9 cellular contexts compared by ENCODE assay signal in the genomic region with DNA sequence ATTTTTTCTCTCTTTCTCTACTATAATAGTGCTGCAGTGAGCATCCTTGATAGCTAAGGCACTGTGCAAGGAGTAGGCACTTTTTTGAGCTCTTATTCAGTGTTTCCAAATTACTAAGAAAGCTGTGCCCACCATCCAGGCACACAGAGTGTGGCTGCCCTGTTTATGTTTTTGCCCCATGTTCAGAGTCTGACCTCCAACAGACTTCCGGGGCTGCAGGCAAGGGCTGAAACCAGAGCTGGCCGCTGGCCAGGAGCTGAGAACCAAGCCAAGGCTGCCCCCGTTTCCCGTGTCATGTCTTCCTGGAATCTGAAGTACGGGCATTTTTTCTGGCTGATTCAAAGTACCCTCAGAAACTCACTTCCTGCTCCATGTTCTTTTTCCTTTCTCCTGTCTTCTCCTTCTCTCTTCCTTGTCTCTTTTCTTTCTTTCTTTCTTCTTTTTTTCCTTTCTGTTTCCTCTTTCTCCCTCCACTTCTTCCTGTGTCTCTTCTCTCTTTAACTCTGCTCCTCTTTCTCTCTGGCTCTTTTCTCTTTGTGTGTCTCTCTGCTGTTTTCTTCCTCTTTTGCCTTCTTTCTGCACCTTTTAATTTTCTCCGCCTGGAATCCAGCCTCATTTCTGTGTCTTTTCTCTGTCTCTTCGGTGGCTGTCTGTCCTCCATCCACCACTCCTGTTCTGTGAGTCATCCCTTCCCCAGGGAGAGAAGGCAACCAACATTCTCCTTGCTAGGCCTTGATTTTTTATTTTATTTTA. TPM values are rescaled to one million over a fixed set of nuclear protein-coding genes. Genes with fewer than 3 reads are reported as not detected.
DNase-seq lines count a peak whose midpoint lies in the region; FAIRE-seq and TF ChIP-seq lines count a peak whose summit lies in the region.
"Had no signal": no experiment of that assay in that cellular context is flagged by ENCODE, and none has a peak within 500 bp of the region (broad histone marks: within the 10 kb centered on the region; RNA-seq: fewer than 3 reads in every experiment).

No MANE protein-coding gene starts in this region.

- no peak overlapping the region for H3K18ac ChIP-seq in mesendoderm (ENCODE audit: low read length)

- no peak overlapping the region for H2BK120ac ChIP-seq in mesendoderm (ENCODE audit: low read depth, low read length)

- no peaks in the 10 kb centered on the region for H3K79me2 ChIP-seq in mesendoderm (ENCODE audit: control insufficient read depth, insufficient read depth, low read length)

- no peak overlapping the region for H2AK5ac ChIP-seq in mesendoderm (ENCODE audit: low read length)

- H3K36me3 ChIP-seq in BJ (ENCODE audit: control insufficient read depth, insufficient read depth, low read length) (no peaks in the 10 kb centered on the region), SJCRH30 (no peaks in the 10 kb centered on the region), mesendoderm (ENCODE audit: control insufficient read depth, insufficient read depth, low read length) (no peaks in the 10 kb centered on the region), subcutaneous abdominal adipose tissue (ENCODE audit: control insufficient read depth in 5 of 5, insufficient read depth in 5 of 5, low read length in 5 of 5) (no peaks in the 10 kb centered on the region)

- H3K4me3 ChIP-seq in BJ (ENCODE audit: low read depth, low read length) (0 out of 2 replicates have a peak overlapping the region, but pooled peaks have one; percentile 12), SJCRH30 (peak overlapping the region; percentile 32), coronary artery (peak overlapping the region; percentile 34), mesendoderm (ENCODE audit: low read length) (no peak overlapping the region), subcutaneous abdominal adipose tissue (ENCODE audit: low read depth in 1 of 5, low read length in 5 of 5) (peak overlapping the region; percentile 27 to 66 (median 46))

- H3K27me3 Mint-ChIP-seq in progenitor cell of endocrine pancreas, result peaks cover 9% of the 10 kb centered on the region

- CTCF ChIA-PET in BJ (lab: Yijun Ruan, JAX), result interaction anchor here (1.0 kb wide), 1 partner anchor 335 kb away, joined by 3 read pairs; no protein-coding TSS in a partner anchor

- H3K4me2 ChIP-seq in mesendoderm (ENCODE audit: low read length), result no peak overlapping the region

- no peak overlapping the region for H4K5ac ChIP-seq in mesendoderm (ENCODE audit: low read length)

- H4K8ac ChIP-seq in mesendoderm (ENCODE audit: low read depth, low read length), result no peak overlapping the region

- peak; percentile 72 for FAIRE-seq in GM18507 (lab: Jason Lieb, UNC)

- peaks cover 3% of the 10 kb centered on the region for H3K4me1 Mint-ChIP-seq in progenitor cell of endocrine pancreas (ENCODE audit: low read depth)

- no peak overlapping the region for H3K27ac Mint-ChIP-seq in progenitor cell of endocrine pancreas

- no peaks in the 10 kb centered on the region for H3K79me1 ChIP-seq in mesendoderm (ENCODE audit: low read length)

- no peaks in the 10 kb centered on the region for H3K9me3 Mint-ChIP-seq in progenitor cell of endocrine pancreas (ENCODE audit: low read depth)

- POLR2A ChIA-PET in BJ (lab: Charles Lee), result interaction anchor here (0.6 to 0.7 kb wide), 3 partner anchors 19 to 127 kb away, joined by 3 to 11 read pairs (median 4); no protein-coding TSS in a partner anchor

- no peak overlapping the region for H3K4me3 Mint-ChIP-seq in progenitor cell of endocrine pancreas (ENCODE audit: low read depth)

- H3K27me3 ChIP-seq in BJ (ENCODE audit: control insufficient read depth, insufficient read depth, low read length) (no peaks in the 10 kb centered on the region), SJCRH30 (no peaks in the 10 kb centered on the region), mesendoderm (ENCODE audit: insufficient read depth, low read length, poor library complexity) (no peaks in the 10 kb centered on the region), subcutaneous abdominal adipose tissue (ENCODE audit: control insufficient read depth in 5 of 5, insufficient read depth in 4 of 5, low read length in 5 of 5) (no peaks in the 10 kb centered on the region)

- TF ChIP-seq CTCF in BJ (IDR thresholded peaks at IDR 0.05; ENCODE audit: insufficient read depth, low read depth, low read length) (no peak), coronary artery (IDR thresholded peaks at IDR 0.05) (no peak), progenitor cell of endocrine pancreas (IDR thresholded peaks at IDR 0.05; ENCODE audit: unreplicated experiment) (no peak)

- H3K9ac ChIP-seq in mesendoderm (ENCODE audit: low read length) (no peak overlapping the region), subcutaneous abdominal adipose tissue (ENCODE audit: low read length in 5 of 5) (peak overlapping the region; percentile 60 to 94 (median 81))

- H3K56ac ChIP-seq in mesendoderm (ENCODE audit: low read length), result peak overlapping the region; percentile 39

- H2BK5ac ChIP-seq in mesendoderm (ENCODE audit: low read length), result no peak overlapping the region

- H3K4ac ChIP-seq in mesendoderm (ENCODE audit: low read depth, low read length), result no peak overlapping the region

- peaks cover 63% of the 10 kb centered on the region for H3K4me1 ChIP-seq in SJCRH30
- no peaks in the 10 kb centered on the region for H3K4me1 ChIP-seq in mesendoderm (ENCODE audit: control insufficient read depth, low read depth, low read length)
- H3K4me1 ChIP-seq in subcutaneous abdominal adipose tissue (ENCODE audit: control insufficient read depth in 5 of 5, insufficient read depth in 5 of 5, low read length in 5 of 5), result peaks cover 3 to 46% (median 22%) of the 10 kb centered on the region in 5 donors

- WGBS in mesendoderm (ENCODE audit: extremely low coverage, insufficient coverage, low lambda C conversion rate), result no CpG with 5 or more reads among the region's 7 CpGs

- DNase-seq in BJ (ENCODE audit: low read depth) (peak; percentile 39), GM18507 (ENCODE audit: extremely low spot score, insufficient read length, low read depth) (peak; percentile 55), HS-27A (ENCODE audit: low read depth) (peak; percentile 90), SJCRH30 (peak; percentile 90 to 94), coronary artery (ENCODE audit: low spot score) (no peak), mesendoderm (no peak), progenitor cell of endocrine pancreas (ENCODE audit: low spot score, unreplicated experiment) (no peak)

- no peak overlapping the region for H3K23ac ChIP-seq in mesendoderm (ENCODE audit: low read length)

- H3K27ac ChIP-seq in SJCRH30, result peak overlapping the region; percentile 89
- H3K27ac ChIP-seq in coronary artery, result peak overlapping the region; percentile 62 to 78
- H3K27ac ChIP-seq in mesendoderm (ENCODE audit: low read depth, low read length), result no peak overlapping the region
- H3K27ac ChIP-seq in subcutaneous abdominal adipose tissue (ENCODE audit: low read depth, low read length), result peak overlapping the region; percentile 96

- no peaks in the 10 kb centered on the region for H3K36me3 Mint-ChIP-seq in progenitor cell of endocrine pancreas (ENCODE audit: insufficient read depth)

- H3K9me3 ChIP-seq in SJCRH30 (replicated peaks), result no peaks in the 10 kb centered on the region
- no peaks in the 10 kb centered on the region for H3K9me3 ChIP-seq in subcutaneous abdominal adipose tissue (ENCODE audit: control insufficient read depth in 5 of 5, low read length in 5 of 5)

- no peak overlapping the region for H2BK15ac ChIP-seq in mesendoderm (replicated peaks; ENCODE audit: low read depth)

RNA-seq across cellular contexts. Expression of a gene that starts 17.0 kb away (rescaled TPM):
- 1.8 and 2.1 TPM in 2 replicates for polyA plus RNA-seq in BJ (2011; rRNA removed)
- polyA minus RNA-seq in BJ (2011; rRNA and poly(A)+ RNA removed), result 1.1 and 1.3 TPM in 2 replicates
- total RNA-seq in SJCRH30 (2014; rRNA removed; shearing (Covaris generic)), result 0.15 and 0.24 TPM in 2 replicates
- 23.6 TPM for polyA plus RNA-seq in mesendoderm (2013, experiment 1 of 2)
- 23.6 TPM for polyA plus RNA-seq in mesendoderm (2013, experiment 2 of 2)
- total RNA-seq in progenitor cell of endocrine pancreas, result 5.4 and 8.9 TPM in 2 replicates

RNA-seq across cellular contexts. Expression of a gene that starts 23.6 kb away (rescaled TPM):
- not detected in 2 replicates for polyA plus RNA-seq in BJ (2011; rRNA removed)
- polyA minus RNA-seq in BJ (2011; rRNA and poly(A)+ RNA removed), result not detected in 2 replicates
- total RNA-seq in SJCRH30 (2014; rRNA removed; shearing (Covaris generic)), result not detected in 2 replicates
- 0.04 TPM for polyA plus RNA-seq in mesendoderm (2013, experiment 1 of 2)
- polyA plus RNA-seq in mesendoderm (2013, experiment 2 of 2), result not detected
- not detected in 2 replicates for total RNA-seq in progenitor cell of endocrine pancreas
- total RNA-seq: T-helper 1 cell treated with Interleukin-12 subunit alpha and Interleukin-12 subunit beta and Interleukin-4 antibody, amounts not matched to agents 30 ng/mL and 1 ng/mL, for 36 hours had no signal

RNA-seq across cellular contexts. Expression of a gene that starts 39.6 kb away (rescaled TPM):
- polyA plus RNA-seq in BJ (2011; rRNA removed), result 145 and 150 TPM in 2 replicates
- 46.1 and 85.1 TPM in 2 replicates for polyA minus RNA-seq in BJ (2011; rRNA and poly(A)+ RNA removed)
- 127 and 135 TPM in 2 replicates for total RNA-seq in SJCRH30 (2014; rRNA removed; shearing (Covaris generic))
- 307 TPM for polyA plus RNA-seq in mesendoderm (2013, experiment 1 of 2)
- polyA plus RNA-seq in mesendoderm (2013, experiment 2 of 2), result 298 TPM
- 177 TPM in 2 replicates for total RNA-seq in progenitor cell of endocrine pancreas

RNA-seq across cellular contexts. Expression of a gene that starts 45.6 kb away (rescaled TPM):
- polyA plus RNA-seq in BJ (2011; rRNA removed), result 16.8 and 18.9 TPM in 2 replicates
- polyA minus RNA-seq in BJ (2011; rRNA and poly(A)+ RNA removed), result 22.0 and 34.5 TPM in 2 replicates
- 31.6 and 33.0 TPM in 2 replicates for total RNA-seq in SJCRH30 (2014; rRNA removed; shearing (Covaris generic))
- polyA plus RNA-seq in mesendoderm (2013, experiment 1 of 2), result 17.7 TPM
- polyA plus RNA-seq in mesendoderm (2013, experiment 2 of 2), result 19.1 TPM
- 46.3 and 52.5 TPM in 2 replicates for total RNA-seq in progenitor cell of endocrine pancreas

Comparison
In these comparisons a context has a peak if more than half of its experiments do, and no peak if none do; other contexts are left out.
1. DNase-seq: peak in BJ (single experiment), GM18507 (single experiment), HS-27A (single experiment) and SJCRH30 (2 of 2); none in coronary artery (single experiment), mesendoderm (single experiment) and progenitor cell of endocrine pancreas (single experiment).